16 cellular contexts compared by ENCODE assay signal in the genomic region with DNA sequence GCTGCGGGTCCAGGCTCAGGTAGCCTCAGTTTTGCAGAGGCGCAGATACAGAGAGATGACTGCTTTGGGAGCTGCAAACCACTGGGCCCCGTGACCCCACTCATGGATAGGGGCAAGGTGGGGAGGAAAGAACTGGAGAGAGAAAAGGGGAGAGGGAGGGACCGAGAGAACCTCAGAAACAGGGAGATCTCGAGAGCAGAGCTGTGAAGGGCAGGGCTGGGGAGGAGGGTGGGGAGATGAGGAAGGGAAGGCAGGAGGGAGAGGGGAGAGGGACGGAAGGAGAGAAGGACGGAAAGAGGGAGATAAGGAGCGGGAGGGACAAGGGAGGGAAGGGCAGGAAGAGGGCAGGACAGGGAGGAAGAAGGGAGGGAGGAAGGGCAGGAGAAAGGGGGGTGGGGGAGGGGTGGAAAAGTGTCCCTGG. TPM values are rescaled to one million over a fixed set of nuclear protein-coding genes. Genes with fewer than 3 reads are reported as not detected.
DNase-seq lines count a peak whose midpoint lies in the region; ATAC-seq and TF ChIP-seq lines count a peak whose summit lies in the region.
"Had no signal": no experiment of that assay in that cellular context is flagged by ENCODE, and none has a peak within 500 bp of the region (broad histone marks: within the 10 kb centered on the region; RNA-seq: fewer than 3 reads in every experiment).

No MANE protein-coding gene starts in this region.

- no TSS peak for BruUV-seq in IMR-90 (replicated peaks; lab: Mats Ljungman, UMichigan)

- H2BK120ac ChIP-seq in IMR-90 (ENCODE audit: low read depth, low read length): no peak overlapping the region

- TF ChIP-seq RAD21 in IMR-90 (IDR thresholded peaks at IDR 0.05; ENCODE audit: low read length): no peak

- no peak overlapping the region for H3K4me3 ChIP-seq in IMR-90 (ENCODE audit: insufficient read depth, low read depth, low read length)
- H3K4me3 ChIP-seq in colonic mucosa: no peak overlapping the region
- no peak overlapping the region for H3K4me3 ChIP-seq in mucosa of rectum (ENCODE audit: low read length in 2 of 2)
- H3K4me3 ChIP-seq: coronary artery had no signal

- H3K4me1 ChIP-seq in IMR-90 (ENCODE audit: control insufficient read depth, insufficient read depth, low read length): no peaks in the 10 kb centered on the region
- no peaks in the 10 kb centered on the region for H3K4me1 ChIP-seq in colonic mucosa
- H3K4me1 ChIP-seq in mucosa of rectum (ENCODE audit: control insufficient read depth in 2 of 2, insufficient read depth in 2 of 2, low read length in 2 of 2): peaks cover 22 to 45% of the 10 kb centered on the region in 2 donors

- no peak overlapping the region for H3K4ac ChIP-seq in IMR-90 (ENCODE audit: low read depth, low read length)

- peak overlapping the region; percentile 21 for H2AFZ ChIP-seq in IMR-90 (replicated peaks; ENCODE audit: low read length, poor library complexity)

- CTCF ChIA-PET in IMR-90 (lab: Yijun Ruan, JAX): no interaction called here

- H3K23ac ChIP-seq in IMR-90 (ENCODE audit: low read depth, low read length): no peak overlapping the region

- no peak overlapping the region for H3K4me3 Mint-ChIP-seq in stimulated activated naive CD8-positive, alpha-beta T cell treated with anti-CD3 and anti-CD28 coated beads, Interleukin-15, amount 100 ng/mL, for 72 hours
- H3K4me3 Mint-ChIP-seq: activated CD4-positive, alpha-beta memory T cell treated with anti-CD3 and anti-CD28 coated beads for 36 hours; activated naive CD8-positive, alpha-beta T cell had no signal

- no peak overlapping the region for H2BK20ac ChIP-seq in IMR-90 (ENCODE audit: low read depth, low read length)

- no peak overlapping the region for H3K14ac ChIP-seq in IMR-90 (replicated peaks; ENCODE audit: low read depth, low read length)

- no peak overlapping the region for H2AK5ac ChIP-seq in IMR-90 (ENCODE audit: low read depth, low read length)

- H2AK9ac ChIP-seq in IMR-90 (replicated peaks; ENCODE audit: low read depth, low read length, poor library complexity): no peak overlapping the region

- peak overlapping the region in 1 of 2 donors; percentile 15 for H3K27ac Mint-ChIP-seq in stimulated activated naive CD8-positive, alpha-beta T cell treated with anti-CD3 and anti-CD28 coated beads, Interleukin-15, amount 100 ng/mL, for 72 hours
- H3K27ac Mint-ChIP-seq: activated CD4-positive, alpha-beta memory T cell treated with anti-CD3 and anti-CD28 coated beads for 36 hours; activated naive CD8-positive, alpha-beta T cell had no signal

- intact Hi-C loops in IMR-90 (cut with micrococcal nuclease): no loop called here
- intact Hi-C loops in colonic mucosa (cut with DNase I): no loop called here

- no peaks in the 10 kb centered on the region; the same call in 1 of the 2 replicates for H4K20me1 ChIP-seq in IMR-90 (ENCODE audit: insufficient read depth, low read length)

- H4K91ac ChIP-seq in IMR-90 (ENCODE audit: insufficient read depth, low read depth, low read length): no peak overlapping the region

- H3K36me3 ChIP-seq in IMR-90 (ENCODE audit: control insufficient read depth, insufficient read depth, low read length) (no peaks in the 10 kb centered on the region), colonic mucosa (no peaks in the 10 kb centered on the region), mucosa of rectum (ENCODE audit: control insufficient read depth in 2 of 2, insufficient read depth in 2 of 2, low read length in 2 of 2) (no peaks in the 10 kb centered on the region)
- H3K36me3 ChIP-seq: neutrophil had no signal

- H3K27me3 Mint-ChIP-seq in stimulated activated naive CD8-positive, alpha-beta T cell treated with anti-CD3 and anti-CD28 coated beads, Interleukin-15, amount 100 ng/mL, for 72 hours: peaks cover 6% of the 10 kb centered on the region

- H3K9me3 Mint-ChIP-seq in stimulated activated naive CD8-positive, alpha-beta T cell treated with anti-CD3 and anti-CD28 coated beads, Interleukin-15, amount 100 ng/mL, for 72 hours: no peaks in the 10 kb centered on the region
- H3K9me3 Mint-ChIP-seq: activated CD4-positive, alpha-beta memory T cell treated with anti-CD3 and anti-CD28 coated beads for 36 hours had no signal

- H3K27me3 ChIP-seq in IMR-90 (ENCODE audit: control insufficient read depth, insufficient read depth, low read length) (peaks cover 38% of the 10 kb centered on the region), colonic mucosa (no peaks in the 10 kb centered on the region), mucosa of rectum (ENCODE audit: control insufficient read depth in 2 of 2, insufficient read depth in 2 of 2, low read length in 2 of 2) (no peaks in the 10 kb centered on the region)

- dilution Hi-C loops in IMR-90 (cut with HindIII; ENCODE audit: low sequenced_read_pairs, unreplicated experiment): no loop called here

- H3K27ac ChIP-seq in 22Rv1: peak overlapping the region; percentile 100
- H3K27ac ChIP-seq in IMR-90 (ENCODE audit: insufficient read depth, low read length): no peak overlapping the region
- H3K27ac ChIP-seq in colonic mucosa: no peak overlapping the region
- peak overlapping the region; percentile 67 to 74 for H3K27ac ChIP-seq in mucosa of rectum (ENCODE audit: low read depth in 2 of 2, low read length in 2 of 2)
- H3K27ac ChIP-seq: neutrophil had no signal

- H3K9me1 ChIP-seq in IMR-90 (ENCODE audit: insufficient read depth, low read length): no peaks in the 10 kb centered on the region

- no peak overlapping the region for H2BK5ac ChIP-seq in IMR-90 (ENCODE audit: low read depth, low read length, poor library complexity, severe bottlenecking)

- no peak overlapping the region for H3K9ac ChIP-seq in IMR-90 (ENCODE audit: low read depth, low read length)
- H3K9ac ChIP-seq in colonic mucosa (ENCODE audit: low read depth in 2 of 2, low read length in 2 of 2): peak overlapping the region in 1 of 2 donors; percentile 61
- peak overlapping the region in 1 of 2 donors; percentile 37 for H3K9ac ChIP-seq in mucosa of rectum (ENCODE audit: low read depth in 1 of 2, low read length in 2 of 2)

- no peaks in the 10 kb centered on the region for H3K4me1 Mint-ChIP-seq in stimulated activated naive CD8-positive, alpha-beta T cell treated with anti-CD3 and anti-CD28 coated beads, Interleukin-15, amount 100 ng/mL, for 72 hours

- H3K4me2 ChIP-seq in IMR-90 (ENCODE audit: low read depth, low read length): no peak overlapping the region

- no peaks in the 10 kb centered on the region for H3K79me1 ChIP-seq in IMR-90 (ENCODE audit: low read depth in 1 of 2, low read length in 2 of 2)

- H3K9me3 ChIP-seq in IMR-90 (ENCODE audit: control insufficient read depth, insufficient read depth, low read length) (no peaks in the 10 kb centered on the region), colonic mucosa (no peaks in the 10 kb centered on the region), mucosa of rectum (ENCODE audit: control insufficient read depth in 2 of 2, low read length in 2 of 2) (no peaks in the 10 kb centered on the region)
- H3K9me3 ChIP-seq: neutrophil had no signal

- in situ Hi-C loops in IMR-90 (cut with MboI; ENCODE audit: low sequenced_read_pairs): no loop called here

- no peak for TF ChIP-seq CTCF in 22Rv1 (IDR thresholded peaks at IDR 0.05)
- TF ChIP-seq CTCF in IMR-90 (conservative IDR thresholded peaks at IDR 0.05; ENCODE audit: low read depth, low read length): no peak
- no peak for TF ChIP-seq CTCF in colonic mucosa (IDR thresholded peaks at IDR 0.05)

- POLR2A ChIA-PET in IMR-90 (lab: Charles Lee; ENCODE audit: unreplicated experiment): no interaction called here

- no peak overlapping the region for H2BK15ac ChIP-seq in IMR-90 (ENCODE audit: low read depth, low read length)

- no peak overlapping the region for H4K8ac ChIP-seq in IMR-90 (ENCODE audit: low read depth in 2 of 2, low read length in 2 of 2)

- no peak overlapping the region for H3K18ac ChIP-seq in IMR-90 (ENCODE audit: low read depth, low read length)

- no peak for TF ChIP-seq POLR2A in IMR-90 (IDR thresholded peaks at IDR 0.05; ENCODE audit: low read depth, low read length)

- no peak overlapping the region for H3K56ac ChIP-seq in IMR-90 (ENCODE audit: extremely low read depth, insufficient read depth, low read length)

- WGBS in IMR-90 (ENCODE audit: extremely low coverage in 2 of 2, insufficient read length in 1 of 2), 2 experiments: 62% methylated on average over 6 of the region's 8 CpGs; no CpG with 5 or more reads in 1 of the 2 experiments

- DNase-seq in IMR-90 (no peak), colonic mucosa (peak; percentile 68), DMS53 treated with DMSO at 0.1 percent for 48 hours (lab: John Stamatoyannopoulos, UW; ENCODE audit: unreplicated experiment) (no peak)
- no peak for DNase-seq in stimulated activated naive CD8-positive, alpha-beta T cell treated with anti-CD3 and anti-CD28 coated beads, Interleukin-15, amount 100 ng/mL, for 72 hours
- DNase-seq in activated CD8-positive, alpha-beta memory T cell treated with anti-CD3 and anti-CD28 coated beads for 24 hours: no peak
- DNase-seq: NCI-H2081 treated with DMSO at 0.1 percent for 48 hours had no signal

- ATAC-seq in IMR-90 (ENCODE audit: low read depth): no peak
- no peak for ATAC-seq in HG02610 (IDR thresholded peaks at IDR 0.05; ENCODE audit: unreplicated experiment)
- ATAC-seq in stimulated activated naive CD8-positive, alpha-beta T cell treated with anti-CD3 and anti-CD28 coated beads, Interleukin-15, amount 100 ng/mL, for 72 hours: no peak

- no peak overlapping the region for H4K5ac ChIP-seq in IMR-90 (ENCODE audit: low read depth, low read length)

TF ChIP-seq in IMR-90, 13 proteins besides CTCF, POLR2A, EP300 and RAD21 (continues in another document):
- no peak for TF ChIP-seq BHLHE40 (IDR thresholded peaks at IDR 0.05; ENCODE audit: low read depth, low read length)
- no peak for TF ChIP-seq USF2 (IDR thresholded peaks at IDR 0.05; ENCODE audit: low read depth, low read length)
- TF ChIP-seq CEBPB (IDR thresholded peaks at IDR 0.05; ENCODE audit: low read depth, low read length): no peak
- no peak for TF ChIP-seq FOS (IDR thresholded peaks at IDR 0.05; ENCODE audit: low read depth, low read length)
- no peak for TF ChIP-seq RFX5 (IDR thresholded peaks at IDR 0.05; ENCODE audit: low read depth, low read length)

RNA-seq across cellular contexts. Expression of gene IGLL1, which starts 46.3 kb away (rescaled TPM):
- total RNA-seq in IMR-90 (2012; rRNA removed) (not detected in 2 replicates), colonic mucosa (not detected)
- not detected in 2 replicates for polyA plus RNA-seq in IMR-90 (2012; rRNA removed)
- polyA plus RNA-seq in IMR-90 (2012; cell fraction: cytosol; rRNA removed): not detected in 2 replicates
- not detected in 2 replicates for polyA plus RNA-seq in IMR-90 (2012; cell fraction: nucleus; rRNA removed; ENCODE audit: low replicate concordance)
- total RNA-seq: activated CD4-positive, alpha-beta memory T cell treated with anti-CD3 and anti-CD28 coated beads for 36 hours; Daoy; LHCN-M2; T-helper 1 cell treated with Interleukin-12 subunit alpha and Interleukin-12 subunit beta and Interleukin-4 antibody, amounts not matched to agents 30 ng/mL and 1 ng/mL, for 36 hours had no signal

Comparison
In these comparisons a context has a peak if more than half of its experiments do, and no peak if none do; other contexts are left out.
1. H3K27ac ChIP-seq: peak in 22Rv1 (single experiment) and mucosa of rectum (2 of 2); none in IMR-90 (single experiment) and colonic mucosa (single experiment).